ENCODE assay signal across 14 cellular contexts in genomic region chr6:168301648-168302398, GRCh38. TPM values are rescaled to one million over a fixed set of nuclear protein-coding genes. Genes with fewer than 3 reads are reported as not detected.
DNase-seq lines count a peak whose midpoint lies in the region; ATAC-seq, FAIRE-seq and TF ChIP-seq lines count a peak whose summit lies in the region.
"Had no signal": no experiment of that assay in that cellular context is flagged by ENCODE, and none has a peak within 500 bp of the region (broad histone marks: within the 10 kb centered on the region; RNA-seq: fewer than 3 reads in every experiment).

No MANE protein-coding gene starts in this region.

- H3K4me3 ChIP-seq in HUES6 (ENCODE audit: low read depth, low read length) = peak overlapping the region; percentile 47; the same call in 1 of the 2 replicates
- peak overlapping the region; percentile 18 for H3K4me3 ChIP-seq in NT2/D1 (ENCODE audit: insufficient read length, low read depth)
- peak overlapping the region; percentile 27 for H3K4me3 ChIP-seq in kidney epithelial cell (ENCODE audit: low read depth, low read length)
- peak overlapping the region in 1 of 2 donors; percentile 34 for H3K4me3 ChIP-seq in small intestine (ENCODE audit: low read depth in 1 of 2, low read length in 2 of 2)
- H3K4me3 ChIP-seq: thoracic aorta had no signal

- H3K36me3 ChIP-seq in HUES6 (ENCODE audit: control insufficient read depth, insufficient read depth, low read length) (no peaks in the 10 kb centered on the region), NT2/D1 (ENCODE audit: insufficient read depth, insufficient read length, low read length) (no peaks in the 10 kb centered on the region), kidney epithelial cell (ENCODE audit: control insufficient read depth, insufficient read depth, low read length) (no peaks in the 10 kb centered on the region), small intestine (ENCODE audit: control insufficient read depth in 2 of 2, insufficient read depth in 2 of 2, low read length in 2 of 2) (no peaks in the 10 kb centered on the region)
- H3K36me3 ChIP-seq: thoracic aorta had no signal

- DNase-seq in NT2/D1 (ENCODE audit: low read depth, low spot score) (no peak), kidney epithelial cell (ENCODE audit: low read depth) (peak; percentile 66), small intestine (peak; percentile 79), nucleus accumbens (lab: John Stamatoyannopoulos, UW) (no peak), amniotic stem cell (lab: John Stamatoyannopoulos, UW) (no peak)
- DNase-seq: effector CD8-positive, alpha-beta T cell; NCI-H187 treated with DMSO at 0.1 percent for 48 hours had no signal

- H3K9ac ChIP-seq in HUES6 (ENCODE audit: low read length) = peak overlapping the region; percentile 68
- peak overlapping the region; percentile 64 for H3K9ac ChIP-seq in NT2/D1 (ENCODE audit: insufficient read length, low read depth)

- no peak for FAIRE-seq in small intestine (lab: Jason Lieb, UNC)

- WGBS in small intestine, 3 donors = 10 to 42% (median 21%) methylated on average over 16 of the region's 16 CpGs

- H3K27ac ChIP-seq in HUES6 (ENCODE audit: low read depth, low read length) (no peak overlapping the region; the same call in 1 of the 2 replicates), small intestine (ENCODE audit: low read depth in 1 of 2, low read length in 1 of 2) (no peak overlapping the region)
- H3K27ac ChIP-seq: RWPE1, thoracic aorta had no signal

- peaks cover 32% of the 10 kb centered on the region for H3K4me1 ChIP-seq in HUES6 (ENCODE audit: control insufficient read depth, insufficient read depth, low read length)
- H3K4me1 ChIP-seq in NT2/D1 (ENCODE audit: insufficient read depth, insufficient read length) = peaks cover 14% of the 10 kb centered on the region
- no peaks in the 10 kb centered on the region for H3K4me1 ChIP-seq in small intestine (ENCODE audit: control insufficient read depth in 2 of 2, insufficient read depth in 1 of 2, low read depth in 1 of 2, low read length in 1 of 2)

- no peaks in the 10 kb centered on the region for H3K9me3 ChIP-seq in HUES6 (ENCODE audit: control insufficient read depth, insufficient read depth, low read depth, low read length)
- H3K9me3 ChIP-seq in NT2/D1 (ENCODE audit: insufficient read depth, low read length) = no peaks in the 10 kb centered on the region
- no peaks in the 10 kb centered on the region for H3K9me3 ChIP-seq in small intestine (ENCODE audit: control insufficient read depth, low read depth)
- H3K9me3 ChIP-seq: thoracic aorta had no signal

- no peak for TF ChIP-seq CTCF in kidney epithelial cell (IDR thresholded peaks at IDR 0.05; ENCODE audit: insufficient read depth, low read length, poor library complexity, severe bottlenecking)

- H3K27me3 ChIP-seq in HUES6 (ENCODE audit: control insufficient read depth, insufficient read depth, low read length) = peaks cover 66% of the 10 kb centered on the region
- peaks cover 27% of the 10 kb centered on the region for H3K27me3 ChIP-seq in NT2/D1 (ENCODE audit: insufficient read depth, insufficient read length)
- no peaks in the 10 kb centered on the region for H3K27me3 ChIP-seq in kidney epithelial cell (ENCODE audit: control insufficient read depth, insufficient read depth, low read length)
- H3K27me3 ChIP-seq in small intestine (ENCODE audit: control insufficient read depth in 2 of 2, insufficient read depth in 2 of 2, low read length in 2 of 2) = no peaks in the 10 kb centered on the region

- ATAC-seq in SK-N-SH treated with all-trans-retinoic acid at 6 μM for 48 hours = no peak

TF ChIP-seq in SK-N-SH treated with all-trans-retinoic acid at 6 μM for 48 hours, 23 proteins besides CTCF, POLR2A, EP300 and RAD21:
- TF ChIP-seq ZNF565 (CRISPR knock-in tag; conservative IDR thresholded peaks at IDR 0.05; ENCODE audit: low read depth) = no peak
TF ChIP-seq in SK-N-SH treated with all-trans-retinoic acid at 6 μM for 48 hours: peak in this region for 0.

RNA-seq across cellular contexts. Expression of gene DACT2, which starts 17.8 kb away (rescaled TPM):
- 0.84 and 0.96 TPM in 2 replicates for total RNA-seq in kidney epithelial cell
- under 1 TPM in 2 of 3 donors, not detected in 1; 0.48 to 0.54 TPM for polyA plus RNA-seq in small intestine
- total RNA-seq: glomerular endothelial cell, H4 had no signal
- polyA plus RNA-seq: IgD-negative memory B cell had no signal

Comparison
In these comparisons a context has a peak if more than half of its experiments do, and no peak if none do; other contexts are left out.
1. DNase-seq: peak in kidney epithelial cell (single experiment) and small intestine (single experiment); none in NT2/D1 (single experiment), nucleus accumbens (0 of 56) and amniotic stem cell (single experiment).